In the genomic region with DNA sequence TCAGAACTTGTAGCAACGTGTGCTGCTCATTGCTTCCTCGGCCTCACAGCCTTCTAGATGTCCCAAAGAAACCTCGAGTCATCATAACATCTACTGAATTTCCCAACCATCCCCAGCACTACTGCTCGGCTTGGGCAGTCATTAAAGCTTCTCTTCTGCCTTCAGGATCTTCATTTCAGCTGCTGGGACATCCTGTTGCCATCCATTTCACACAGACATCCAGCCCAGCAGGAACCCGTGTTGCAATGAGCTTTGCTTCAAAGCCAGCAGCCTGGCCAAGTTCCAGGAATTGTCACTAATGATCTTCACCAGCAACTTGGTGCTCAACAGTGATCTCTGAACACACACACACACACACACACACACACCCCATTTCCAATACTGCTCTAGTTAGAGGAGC, we compare ENCODE assay signal across 11 cellular contexts. TPM values are rescaled to one million over a fixed set of nuclear protein-coding genes. Genes with fewer than 3 reads are reported as not detected.
DNase-seq lines count a peak whose midpoint lies in the region; ATAC-seq, FAIRE-seq and TF ChIP-seq lines count a peak whose summit lies in the region.
"Had no signal": no experiment of that assay in that cellular context is flagged by ENCODE, and none has a peak within 500 bp of the region (broad histone marks: within the 10 kb centered on the region; RNA-seq: fewer than 3 reads in every experiment).

No MANE protein-coding gene starts in this region.

- TF ChIP-seq POLR2A in HepG2 (IDR thresholded peaks at IDR 0.05; ENCODE audit: insufficient read depth in 1 of 2, low read depth in 2 of 2, low read length in 2 of 2) (no peak), tibial nerve (IDR thresholded peaks at IDR 0.05) (no peak)

- POLR2A ChIA-PET in HepG2 (lab: Yijun Ruan, JAX): no interaction called here

- ATAC-seq in HepG2: no peak
- ATAC-seq in GM21786 (IDR thresholded peaks at IDR 0.05; ENCODE audit: unreplicated experiment): no peak
- no peak for ATAC-seq in HG03025 (IDR thresholded peaks at IDR 0.05; ENCODE audit: low FRiP score, unreplicated experiment)
- ATAC-seq: activated T-cell treated with anti-CD3 and anti-CD28 coated beads, Interleukin-2, amount 50 U/mL, for 4 hours had no signal

- no peak for TF ChIP-seq RAD21 in HepG2 (CRISPR knock-in tag; IDR thresholded peaks at IDR 0.05)

- H3K9ac ChIP-seq in HepG2 (ENCODE audit: insufficient read depth, low read depth, low read length): no peak overlapping the region

- no peak for FAIRE-seq in HepG2 (lab: Jason Lieb, UNC)

- TF ChIP-seq CTCF in brain microvascular endothelial cell (IDR thresholded peaks at IDR 0.05; ENCODE audit: low read depth, low read length, missing control alignments) (no peak), HepG2 (CRISPR knock-in tag; IDR thresholded peaks at IDR 0.05) (no peak), tibial nerve (IDR thresholded peaks at IDR 0.05) (no peak)

- intact Hi-C loops in HepG2 (cut with micrococcal nuclease; ENCODE audit: unreplicated experiment): no loop called here

- no peaks in the 10 kb centered on the region for H3K9me3 ChIP-seq in HepG2 (ENCODE audit: low read length)
- H3K9me3 ChIP-seq in tibial nerve: no peaks in the 10 kb centered on the region

- H3K27ac ChIP-seq in brain microvascular endothelial cell (no peak overlapping the region), HepG2 (ENCODE audit: extremely low read length, insufficient read depth, low read length) (no peak overlapping the region), tibial nerve (peak overlapping the region in 2 of 4 donors; percentile 52 to 70)

- in situ Hi-C loops in brain microvascular endothelial cell (cut with HindIII; ENCODE audit: low pct_ligation_motif_present, low sequenced_read_pairs): no loop called here
- in situ Hi-C loops in HepG2 (cut with HindIII; ENCODE audit: extremely low pct_ligation_motif_present, low pct_unique_long_range_greater_than_20kb): no loop called here

- CTCF ChIA-PET in HepG2 (lab: Yijun Ruan, JAX; ENCODE audit: low intra/inter-chr PET ratio, low total read pairs): no interaction called here

- DNase-seq in DMS53 (lab: John Stamatoyannopoulos, UW) (peak; percentile 42), DMS53 treated with DMSO at 0.1 percent for 48 hours (lab: John Stamatoyannopoulos, UW; ENCODE audit: unreplicated experiment) (no peak), brain microvascular endothelial cell (peak; percentile 56), HepG2 (ENCODE audit: low spot score) (peak; percentile 3), tibial nerve (ENCODE audit: low spot score in 2 of 2) (peak; percentile 64 to 83), activated T-cell treated with anti-CD3 and anti-CD28 coated beads for 4 hours (no peak)
- DNase-seq: 8988T; activated T-cell treated with anti-CD3 and anti-CD28 coated beads, Interleukin-2, amount 50 U/mL, for 4 hours; stimulated activated CD4-positive, alpha-beta T cell treated with anti-CD3 and anti-CD28 coated beads, Interleukin-2, amount 100 ng/mL, for 48 hours had no signal

- 0% methylated on average over 5 of the region's 5 CpGs for WGBS in HepG2 (ENCODE audit: low lambda C conversion rate)
- 56 to 60% methylated on average over 5 of the region's 5 CpGs for WGBS in tibial nerve, 2 donors

- TF ChIP-seq EP300 in HepG2 (IDR thresholded peaks at IDR 0.05; ENCODE audit: low read depth in 2 of 2, low read length in 2 of 2) (no peak), HepG2 (CRISPR knock-in tag; IDR thresholded peaks at IDR 0.05; ENCODE audit: borderline replicate concordance) (no peak), tibial nerve (IDR thresholded peaks at IDR 0.05) (peak in 1 of 2 donors; percentile 69)

- H3K4me3 ChIP-seq in brain microvascular endothelial cell (ENCODE audit: low read depth, low read length) (no peak overlapping the region), HepG2 (replicated peaks in 1 of 3; ENCODE audit: insufficient read depth in 1 of 3, low read depth in 2 of 3, low read length in 3 of 3) (no peak overlapping the region), tibial nerve (no peak overlapping the region)

- no peaks in the 10 kb centered on the region for H3K79me2 ChIP-seq in HepG2 (ENCODE audit: insufficient read depth, low read length)

- H4K20me1 ChIP-seq in HepG2 (ENCODE audit: insufficient read depth, low read length): no peaks in the 10 kb centered on the region

- no peaks in the 10 kb centered on the region for H3K4me1 ChIP-seq in HepG2 (ENCODE audit: insufficient read depth, low read length)
- H3K4me1 ChIP-seq in tibial nerve: peaks cover 0 to 58% (median 13%) of the 10 kb centered on the region in 4 donors

- H2AFZ ChIP-seq in HepG2 (ENCODE audit: low read length): no peak overlapping the region

- no TSS peak for BruUV-seq in HepG2 (replicated peaks; lab: Mats Ljungman, UMichigan)

- no peak overlapping the region for H3K4me2 ChIP-seq in HepG2 (ENCODE audit: low read depth, low read length)

- H3K36me3 ChIP-seq in brain microvascular endothelial cell (replicated peaks) (no peaks in the 10 kb centered on the region), HepG2 (replicated peaks in 1 of 2; ENCODE audit: control insufficient read depth in 1 of 2, insufficient read depth in 2 of 2, low read length in 2 of 2) (no peaks in the 10 kb centered on the region), tibial nerve (no peaks in the 10 kb centered on the region)

- H3K27me3 ChIP-seq in brain microvascular endothelial cell (replicated peaks): no peaks in the 10 kb centered on the region
- no peaks in the 10 kb centered on the region for H3K27me3 ChIP-seq in HepG2 (ENCODE audit: control insufficient read depth in 1 of 2, insufficient read depth in 2 of 2, low read length in 2 of 2)
- no peaks in the 10 kb centered on the region for H3K27me3 ChIP-seq in tibial nerve

TF ChIP-seq in HepG2, 621 proteins besides CTCF, POLR2A, EP300 and RAD21:
- no peak for TF ChIP-seq KDM5A (IDR thresholded peaks at IDR 0.05; ENCODE audit: borderline replicate concordance, low read length)
- no peak for TF ChIP-seq YY1 (IDR thresholded peaks at IDR 0.05; ENCODE audit: insufficient read depth, insufficient replicate concordance, low read depth, low read length)

RNA-seq across cellular contexts. Expression of a gene that starts 18.5 kb away (rescaled TPM):
- total RNA-seq in HepG2 (2016; rRNA removed; fragmentation: Illumina TruSeq; extraction: Trizol): not detected in 2 replicates
- not detected in 2 replicates for total RNA-seq in HepG2 (2016; cell fraction: cytosol; rRNA removed; fragmentation: Illumina TruSeq; extraction: Trizol; ENCODE audit: low read depth)
- not detected in 2 replicates for total RNA-seq in HepG2 (2016; cell fraction: insoluble cytoplasmic fraction; rRNA removed; fragmentation: Illumina TruSeq; extraction: Trizol)
- total RNA-seq in HepG2 (2016; cell fraction: membrane; rRNA removed; fragmentation: Illumina TruSeq; extraction: Trizol): not detected in 2 replicates
- total RNA-seq in HepG2 (2016; cell fraction: nucleus; rRNA removed; fragmentation: Illumina TruSeq; extraction: Trizol): not detected in 2 replicates
- 0.20 TPM in 1 of 2 replicates, not detected in the other for polyA plus RNA-seq in HepG2 (2011; rRNA removed)
- polyA plus RNA-seq in HepG2 (2011; cell fraction: cytosol; rRNA removed): 0.08 TPM in 1 of 2 replicates, not detected in the other
- not detected in 2 replicates for polyA plus RNA-seq in HepG2 (2011; cell fraction: nucleus; rRNA removed)
- polyA plus RNA-seq in HepG2 (2012): 0.05 TPM in 1 of 2 replicates, not detected in the other
- not detected in 2 replicates for polyA plus RNA-seq in HepG2 (2016; cell fraction: cytosol; fragmentation: Illumina TruSeq; extraction: Trizol; ENCODE audit: low read depth)
- polyA plus RNA-seq in HepG2 (2016; cell fraction: insoluble cytoplasmic fraction; fragmentation: Illumina TruSeq; extraction: Trizol; ENCODE audit: low read depth): not detected in 2 replicates
- polyA plus RNA-seq in HepG2 (2016; cell fraction: membrane; fragmentation: Illumina TruSeq; extraction: Trizol; ENCODE audit: low read depth): not detected in 2 replicates
- not detected in 2 replicates for polyA plus RNA-seq in HepG2 (2016; cell fraction: nucleus; fragmentation: Illumina TruSeq; extraction: Trizol; ENCODE audit: insufficient read depth, low read depth)
- 99.6 TPM in 1 of 2 replicates, not detected in the other for polyA minus RNA-seq in HepG2 (2011; rRNA and poly(A)+ RNA removed; ENCODE audit: low replicate concordance)
- 0.88 and 0.99 TPM in 2 replicates for polyA minus RNA-seq in HepG2 (2011; cell fraction: cytosol; rRNA and poly(A)+ RNA removed)
- 0.77 TPM in 1 of 2 replicates, not detected in the other for polyA minus RNA-seq in HepG2 (2011; cell fraction: nucleus; rRNA and poly(A)+ RNA removed)
- total RNA-seq in tibial nerve: 10 to 100 TPM; 34.8 to 78.9 (median 44.4) TPM

Comparison
In these comparisons a context has a peak if more than half of its experiments do, and no peak if none do; other contexts are left out.
1. DNase-seq: peak in DMS53 (single experiment), brain microvascular endothelial cell (single experiment), HepG2 (single experiment) and tibial nerve (2 of 2); none in DMS53 treated with DMSO at 0.1 percent for 48 hours (single experiment) and activated T-cell treated with anti-CD3 and anti-CD28 coated beads for 4 hours (single experiment).
2. RNA of a gene that starts 18.5 kb away (total RNA-seq): 34.8 to 78.9 TPM in tibial nerve; not detected in HepG2; every median in the first group is over 10 times any median in the second.